Comparison of ENCODE assay signal across 1 cellular context in genomic region chr10:67837519-67838314, GRCh38.
A peak's percentile ranks its signal among the peaks of the same experiment; 100 is the strongest.
TF ChIP-seq lines count a peak whose summit lies in the region.

TSS of gene DNAJC12 (minus strand) at chr10:67838188. CDS start at chr10:67838011, 177 bp downstream.

TF ChIP-seq in K562, 482 proteins besides CTCF, POLR2A, EP300 and RAD21 (continued from another document and continues in another):
- TF ChIP-seq, protein P1, sequence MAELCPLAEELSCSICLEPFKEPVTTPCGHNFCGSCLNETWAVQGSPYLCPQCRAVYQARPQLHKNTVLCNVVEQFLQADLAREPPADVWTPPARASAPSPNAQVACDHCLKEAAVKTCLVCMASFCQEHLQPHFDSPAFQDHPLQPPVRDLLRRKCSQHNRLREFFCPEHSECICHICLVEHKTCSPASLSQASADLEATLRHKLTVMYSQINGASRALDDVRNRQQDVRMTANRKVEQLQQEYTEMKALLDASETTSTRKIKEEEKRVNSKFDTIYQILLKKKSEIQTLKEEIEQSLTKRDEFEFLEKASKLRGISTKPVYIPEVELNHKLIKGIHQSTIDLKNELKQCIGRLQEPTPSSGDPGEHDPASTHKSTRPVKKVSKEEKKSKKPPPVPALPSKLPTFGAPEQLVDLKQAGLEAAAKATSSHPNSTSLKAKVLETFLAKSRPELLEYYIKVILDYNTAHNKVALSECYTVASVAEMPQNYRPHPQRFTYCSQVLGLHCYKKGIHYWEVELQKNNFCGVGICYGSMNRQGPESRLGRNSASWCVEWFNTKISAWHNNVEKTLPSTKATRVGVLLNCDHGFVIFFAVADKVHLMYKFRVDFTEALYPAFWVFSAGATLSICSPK (IDR thresholded peaks at IDR 0.05; ENCODE audit: borderline replicate concordance), result no peak
- TF ChIP-seq USF1 (CRISPR knock-in tag; IDR thresholded peaks at IDR 0.05) (peak; percentile 54; the same call in 1 of the 2 replicates), GABPB1 (CRISPR knock-in tag; IDR thresholded peaks at IDR 0.05) (no peak), SOX6 (IDR thresholded peaks at IDR 0.05) (peak; percentile 47; the same call in 1 of the 2 replicates), TEAD4 (IDR thresholded peaks at IDR 0.05; ENCODE audit: low read length) (no peak), TEAD4 (CRISPR knock-in tag; IDR thresholded peaks at IDR 0.05; ENCODE audit: borderline replicate concordance) (no peak), MAZ (CRISPR knock-in tag; conservative IDR thresholded peaks at IDR 0.05 in 1 of 2, IDR thresholded peaks at IDR 0.05 in 1 of 2) (no peak), PCBP2 (IDR thresholded peaks at IDR 0.05; ENCODE audit: low read depth, low read length, poor library complexity, severe bottlenecking) (no peak), MAFG (tag; conservative IDR thresholded peaks at IDR 0.05) (no peak), NFXL1 (CRISPR knock-in tag; IDR thresholded peaks at IDR 0.05) (no peak), ARID3A (IDR thresholded peaks at IDR 0.05; ENCODE audit: borderline replicate concordance, low read depth, low read length) (no peak), PHF8 (IDR thresholded peaks at IDR 0.05; ENCODE audit: borderline replicate concordance, low read length) (no peak), ZNF277 (CRISPR knock-in tag; IDR thresholded peaks at IDR 0.05; ENCODE audit: borderline replicate concordance) (no peak), ZNF696 (CRISPR knock-in tag; conservative IDR thresholded peaks at IDR 0.05) (no peak), TRIM24 (IDR thresholded peaks at IDR 0.05) (no peak), POLR3G (IDR thresholded peaks at IDR 0.05; ENCODE audit: extremely low read depth, insufficient read length, insufficient replicate concordance) (no peak), HMG20B (CRISPR knock-in tag; IDR thresholded peaks at IDR 0.05) (no peak), TRIM28 (IDR thresholded peaks at IDR 0.05) (no peak), THAP7 (CRISPR knock-in tag; IDR thresholded peaks at IDR 0.05) (no peak), PHB (CRISPR knock-in tag; IDR thresholded peaks at IDR 0.05) (no peak), FOS (IDR thresholded peaks at IDR 0.05; ENCODE audit: extremely low read depth, insufficient read length) (peak; percentile 29), ZNF740 (CRISPR knock-in tag; IDR thresholded peaks at IDR 0.05) (no peak), ZNF740 (tag; IDR thresholded peaks at IDR 0.05) (no peak), HDAC2 (IDR thresholded peaks at IDR 0.05) (peak; percentile 54; the same call in 1 of the 2 replicates), STAT6 (CRISPR knock-in tag; IDR thresholded peaks at IDR 0.05) (no peak), TGIF2 (CRISPR knock-in tag; IDR thresholded peaks at IDR 0.05) (no peak), SMAD3 (CRISPR knock-in tag; conservative IDR thresholded peaks at IDR 0.05) (no peak), SREBF2 (CRISPR knock-in tag; IDR thresholded peaks at IDR 0.05) (no peak), ZBTB2 (IDR thresholded peaks at IDR 0.05) (no peak), DACH1 (IDR thresholded peaks at IDR 0.05; ENCODE audit: partially characterized antibody) (no peak), BACH1 (tag; IDR thresholded peaks at IDR 0.05) (peak; percentile 70; the same call in 1 of the 2 replicates), ESRRB (CRISPR knock-in tag; IDR thresholded peaks at IDR 0.05; ENCODE audit: borderline replicate concordance) (no peak; the same call in 1 of the 2 replicates), ZNF57 (CRISPR knock-in tag; IDR thresholded peaks at IDR 0.05) (no peak), ZNF282 (CRISPR knock-in tag; IDR thresholded peaks at IDR 0.05) (no peak), GATA2 (CRISPR knock-in tag; IDR thresholded peaks at IDR 0.05) (no peak), ZNF324 (CRISPR knock-in tag; IDR thresholded peaks at IDR 0.05) (no peak), SMAD4 (CRISPR knock-in tag; conservative IDR thresholded peaks at IDR 0.05) (no peak), ZNF224 (CRISPR knock-in tag; IDR thresholded peaks at IDR 0.05) (no peak), PRMT5 (CRISPR knock-in tag; IDR thresholded peaks at IDR 0.05) (no peak), E2F3 (CRISPR knock-in tag; IDR thresholded peaks at IDR 0.05) (no peak), ILK (tag; IDR thresholded peaks at IDR 0.05; ENCODE audit: borderline replicate concordance, low read depth) (no peak), NELFE (IDR thresholded peaks at IDR 0.05; ENCODE audit: insufficient read depth, insufficient read length) (no peak), ZNF3 (CRISPR knock-in tag; IDR thresholded peaks at IDR 0.05) (no peak)
- TF ChIP-seq, protein P2, sequence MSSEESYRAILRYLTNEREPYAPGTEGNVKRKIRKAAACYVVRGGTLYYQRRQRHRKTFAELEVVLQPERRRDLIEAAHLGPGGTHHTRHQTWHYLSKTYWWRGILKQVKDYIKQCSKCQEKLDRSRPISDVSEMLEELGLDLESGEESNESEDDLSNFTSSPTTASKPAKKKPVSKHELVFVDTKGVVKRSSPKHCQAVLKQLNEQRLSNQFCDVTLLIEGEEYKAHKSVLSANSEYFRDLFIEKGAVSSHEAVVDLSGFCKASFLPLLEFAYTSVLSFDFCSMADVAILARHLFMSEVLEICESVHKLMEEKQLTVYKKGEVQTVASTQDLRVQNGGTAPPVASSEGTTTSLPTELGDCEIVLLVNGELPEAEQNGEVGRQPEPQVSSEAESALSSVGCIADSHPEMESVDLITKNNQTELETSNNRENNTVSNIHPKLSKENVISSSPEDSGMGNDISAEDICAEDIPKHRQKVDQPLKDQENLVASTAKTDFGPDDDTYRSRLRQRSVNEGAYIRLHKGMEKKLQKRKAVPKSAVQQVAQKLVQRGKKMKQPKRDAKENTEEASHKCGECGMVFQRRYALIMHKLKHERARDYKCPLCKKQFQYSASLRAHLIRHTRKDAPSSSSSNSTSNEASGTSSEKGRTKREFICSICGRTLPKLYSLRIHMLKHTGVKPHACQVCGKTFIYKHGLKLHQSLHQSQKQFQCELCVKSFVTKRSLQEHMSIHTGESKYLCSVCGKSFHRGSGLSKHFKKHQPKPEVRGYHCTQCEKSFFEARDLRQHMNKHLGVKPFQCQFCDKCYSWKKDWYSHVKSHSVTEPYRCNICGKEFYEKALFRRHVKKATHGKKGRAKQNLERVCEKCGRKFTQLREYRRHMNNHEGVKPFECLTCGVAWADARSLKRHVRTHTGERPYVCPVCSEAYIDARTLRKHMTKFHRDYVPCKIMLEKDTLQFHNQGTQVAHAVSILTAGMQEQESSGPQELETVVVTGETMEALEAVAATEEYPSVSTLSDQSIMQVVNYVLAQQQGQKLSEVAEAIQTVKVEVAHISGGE (CRISPR knock-in tag; IDR thresholded peaks at IDR 0.05), result no peak
- TF ChIP-seq, protein P3, sequence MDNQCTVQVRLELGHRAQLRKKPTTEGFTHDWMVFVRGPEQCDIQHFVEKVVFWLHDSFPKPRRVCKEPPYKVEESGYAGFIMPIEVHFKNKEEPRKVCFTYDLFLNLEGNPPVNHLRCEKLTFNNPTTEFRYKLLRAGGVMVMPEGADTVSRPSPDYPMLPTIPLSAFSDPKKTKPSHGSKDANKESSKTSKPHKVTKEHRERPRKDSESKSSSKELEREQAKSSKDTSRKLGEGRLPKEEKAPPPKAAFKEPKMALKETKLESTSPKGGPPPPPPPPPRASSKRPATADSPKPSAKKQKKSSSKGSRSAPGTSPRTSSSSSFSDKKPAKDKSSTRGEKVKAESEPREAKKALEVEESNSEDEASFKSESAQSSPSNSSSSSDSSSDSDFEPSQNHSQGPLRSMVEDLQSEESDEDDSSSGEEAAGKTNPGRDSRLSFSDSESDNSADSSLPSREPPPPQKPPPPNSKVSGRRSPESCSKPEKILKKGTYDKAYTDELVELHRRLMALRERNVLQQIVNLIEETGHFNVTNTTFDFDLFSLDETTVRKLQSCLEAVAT (IDR thresholded peaks at IDR 0.05), result no peak
- TF ChIP-seq, protein P4, sequence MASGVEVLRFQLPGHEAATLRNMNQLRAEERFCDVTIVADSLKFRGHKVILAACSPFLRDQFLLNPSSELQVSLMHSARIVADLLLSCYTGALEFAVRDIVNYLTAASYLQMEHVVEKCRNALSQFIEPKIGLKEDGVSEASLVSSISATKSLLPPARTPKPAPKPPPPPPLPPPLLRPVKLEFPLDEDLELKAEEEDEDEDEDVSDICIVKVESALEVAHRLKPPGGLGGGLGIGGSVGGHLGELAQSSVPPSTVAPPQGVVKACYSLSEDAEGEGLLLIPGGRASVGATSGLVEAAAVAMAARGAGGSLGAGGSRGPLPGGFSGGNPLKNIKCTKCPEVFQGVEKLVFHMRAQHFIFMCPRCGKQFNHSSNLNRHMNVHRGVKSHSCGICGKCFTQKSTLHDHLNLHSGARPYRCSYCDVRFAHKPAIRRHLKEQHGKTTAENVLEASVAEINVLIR (CRISPR knock-in tag; IDR thresholded peaks at IDR 0.05), result no peak
- TF ChIP-seq, protein P5, sequence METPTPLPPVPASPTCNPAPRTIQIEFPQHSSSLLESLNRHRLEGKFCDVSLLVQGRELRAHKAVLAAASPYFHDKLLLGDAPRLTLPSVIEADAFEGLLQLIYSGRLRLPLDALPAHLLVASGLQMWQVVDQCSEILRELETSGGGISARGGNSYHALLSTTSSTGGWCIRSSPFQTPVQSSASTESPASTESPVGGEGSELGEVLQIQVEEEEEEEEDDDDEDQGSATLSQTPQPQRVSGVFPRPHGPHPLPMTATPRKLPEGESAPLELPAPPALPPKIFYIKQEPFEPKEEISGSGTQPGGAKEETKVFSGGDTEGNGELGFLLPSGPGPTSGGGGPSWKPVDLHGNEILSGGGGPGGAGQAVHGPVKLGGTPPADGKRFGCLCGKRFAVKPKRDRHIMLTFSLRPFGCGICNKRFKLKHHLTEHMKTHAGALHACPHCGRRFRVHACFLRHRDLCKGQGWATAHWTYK (CRISPR knock-in tag; IDR thresholded peaks at IDR 0.05), result no peak
- TF ChIP-seq, protein P6, sequence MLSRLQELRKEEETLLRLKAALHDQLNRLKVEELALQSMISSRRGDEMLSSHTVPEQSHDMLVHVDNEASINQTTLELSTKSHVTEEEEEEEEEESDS (CRISPR knock-in tag; IDR thresholded peaks at IDR 0.05), result no peak
